4 cellular contexts compared by ENCODE assay signal in the genomic region with DNA sequence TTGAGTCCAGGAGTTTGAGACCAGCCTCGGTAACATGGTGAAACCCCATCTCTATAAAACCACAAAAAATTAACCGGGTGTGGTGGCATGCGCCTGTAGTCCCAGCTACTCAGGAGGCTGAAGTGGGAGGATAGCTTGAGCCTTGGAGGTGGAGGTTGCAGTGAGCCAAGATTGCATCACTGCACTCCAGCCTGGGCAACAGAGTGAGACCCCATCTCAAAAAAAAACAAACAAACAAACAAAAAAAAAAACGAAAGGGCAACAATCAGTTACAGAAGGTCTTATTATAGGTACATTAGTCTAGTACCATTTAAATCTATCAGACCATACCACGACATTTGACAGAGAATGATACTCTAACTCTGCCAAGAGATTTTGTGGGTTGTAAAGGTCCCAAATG.
TF ChIP-seq lines count a peak whose summit lies in the region.
"Not testable (repeated sequence)": the region's sequence is repeated elsewhere in the genome, so short reads cannot be mapped to it uniquely, and the experiment has no call there.

No MANE protein-coding gene starts in this region.

TF ChIP-seq in HEK293, 187 proteins besides CTCF, POLR2A, EP300 and RAD21:
- peak; percentile 77; the same call in 1 of the 2 replicates for TF ChIP-seq ZNF121 (tag by site-specific recombination; IDR thresholded peaks at IDR 0.05)
TF ChIP-seq in HEK293: peak in this region for 1; not testable (repeated sequence) for 186.

TF ChIP-seq in WTC11, 78 proteins besides CTCF, POLR2A, EP300 and RAD21:
- 0 out of 2 replicates have a peak, but pooled peaks have one; percentile 23 for TF ChIP-seq ZNF121 (CRISPR knock-in tag; IDR thresholded peaks at IDR 0.05)

TF ChIP-seq in K562, 482 proteins besides CTCF, POLR2A, EP300 and RAD21:
- TF ChIP-seq, protein P1, sequence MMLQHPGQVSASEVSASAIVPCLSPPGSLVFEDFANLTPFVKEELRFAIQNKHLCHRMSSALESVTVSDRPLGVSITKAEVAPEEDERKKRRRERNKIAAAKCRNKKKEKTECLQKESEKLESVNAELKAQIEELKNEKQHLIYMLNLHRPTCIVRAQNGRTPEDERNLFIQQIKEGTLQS (IDR thresholded peaks at IDR 0.05), result peak; percentile 24; the same call in 1 of the 2 replicates
- TF ChIP-seq, protein P1 (CRISPR knock-in tag; conservative IDR thresholded peaks at IDR 0.05), result not testable (repeated sequence)
- TF ChIP-seq CEBPG (CRISPR knock-in tag; IDR thresholded peaks at IDR 0.05), result 0 out of 2 replicates have a peak, but pooled peaks have one; percentile 11
- TF ChIP-seq CEBPG (tag; conservative IDR thresholded peaks at IDR 0.05 in 1 of 2, IDR thresholded peaks at IDR 0.05 in 1 of 2), result not testable (repeated sequence)
- TF ChIP-seq ZNF121 (CRISPR knock-in tag; conservative IDR thresholded peaks at IDR 0.05), result peak; percentile 63; the same call in 1 of the 2 replicates
- peak; percentile 13; the same call in 1 of the 2 replicates for TF ChIP-seq CEBPB (tag; IDR thresholded peaks at IDR 0.05)

TF ChIP-seq in HepG2, 621 proteins besides CTCF, POLR2A, EP300 and RAD21:
- TF ChIP-seq ZNF121 (CRISPR knock-in tag; IDR thresholded peaks at IDR 0.05), result peak; percentile 44; the same call in 1 of the 2 replicates
